ENCODE assay signal across 20 cellular contexts in genomic region chr13:64753606-64754005, GRCh38.
"Had no signal": no experiment of that assay in that cellular context is flagged by ENCODE, and none has a peak within 500 bp of the region (broad histone marks: within the 10 kb centered on the region; RNA-seq: fewer than 3 reads in every experiment).

No MANE protein-coding gene starts in this region.

- DNase-seq: activated CD4-positive, alpha-beta memory T cell treated with anti-CD3 and anti-CD28 coated beads for 36 hours; activated naive CD4-positive, alpha-beta T cell; activated naive CD8-positive, alpha-beta T cell treated with anti-CD3 and anti-CD28 coated beads for 36 hours; activated T-cell treated with anti-CD3 and anti-CD28 coated beads, Interleukin-2, amount 50 U/mL, for 1 hour; anterior cingulate cortex; brain microvascular endothelial cell; cerebellar nuclear complex; effector CD8-positive, alpha-beta T cell; esophagus squamous epithelium; heart right ventricle; immature natural killer cell; naive thymus-derived CD4-positive, alpha-beta T cell; stimulated activated CD4-positive, alpha-beta T cell treated with anti-CD3 and anti-CD28 coated beads, Interleukin-12 subunit alpha, Interleukin-12 subunit beta, amount 100 ng/mL, for 4 hours; stimulated activated CD4-positive, alpha-beta T cell treated with anti-CD3 and anti-CD28 coated beads, Interleukin-1b, Interleukin-23, amount 100 ng/mL, for 48 hours; stimulated activated CD8-positive, alpha-beta memory T cell treated with anti-CD3 and anti-CD28 coated beads, Interleukin-4, amount 100 ng/mL, for 48 hours; stimulated activated naive CD4-positive, alpha-beta T cell; T-helper 2 cell; thyroid gland had no signal

- H3K4me1 ChIP-seq: esophagus squamous epithelium, heart right ventricle, neural progenitor cell, thyroid gland had no signal

- H3K27ac ChIP-seq: brain microvascular endothelial cell, esophagus squamous epithelium, heart right ventricle, neural progenitor cell, thyroid gland had no signal

- H2AFZ ChIP-seq: neural progenitor cell had no signal

- ATAC-seq: activated T-helper 17 cell treated with anti-CD3 and anti-CD28 coated beads, Interleukin-2, amount 50 U/mL, for 72 hours; heart right ventricle; naive thymus-derived CD4-positive, alpha-beta T cell had no signal

- H3K4me3 ChIP-seq: esophagus squamous epithelium, heart right ventricle, neural progenitor cell, thyroid gland had no signal

- H3K9me3 ChIP-seq: esophagus squamous epithelium, thyroid gland had no signal

- H3K4me2 ChIP-seq: neural progenitor cell had no signal

- H3K9ac ChIP-seq: neural progenitor cell had no signal

- H3K36me3 ChIP-seq: brain microvascular endothelial cell, esophagus squamous epithelium, heart right ventricle, neural progenitor cell, thyroid gland had no signal

- H3K27me3 ChIP-seq: brain microvascular endothelial cell, esophagus squamous epithelium, heart right ventricle, neural progenitor cell, thyroid gland had no signal
